16 cellular contexts compared by ENCODE assay signal in the genomic region with DNA sequence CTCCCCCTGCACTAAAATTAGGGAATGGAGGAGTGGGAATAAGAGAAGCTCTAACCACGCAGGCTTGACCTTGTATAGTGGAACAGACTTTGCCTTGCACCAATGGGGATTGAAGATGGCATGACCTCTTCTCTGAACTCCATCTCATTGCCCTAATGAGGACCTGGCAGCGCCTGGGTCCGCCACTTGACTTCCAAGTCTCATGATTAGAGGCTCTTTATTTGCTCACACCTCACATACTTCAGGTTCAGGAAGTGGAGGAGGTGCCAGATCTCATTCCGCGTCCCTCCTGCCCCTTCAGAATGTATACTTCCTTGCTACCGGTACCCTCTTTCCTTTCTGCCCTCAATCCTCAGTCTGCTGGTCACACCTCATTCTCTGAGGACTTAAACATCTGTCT.
A peak's percentile ranks its signal among the peaks of the same experiment; 100 is the strongest.
DNase-seq lines count a peak whose midpoint lies in the region; ATAC-seq and TF ChIP-seq lines count a peak whose summit lies in the region.
"Had no signal": no experiment of that assay in that cellular context is flagged by ENCODE, and none has a peak within 500 bp of the region (broad histone marks: within the 10 kb centered on the region; RNA-seq: fewer than 3 reads in every experiment).

No MANE protein-coding gene starts in this region.

- H4K20me1 ChIP-seq in BLaER1: no peaks in the 10 kb centered on the region

- no peaks in the 10 kb centered on the region for H3K27me3 Mint-ChIP-seq in CD4-positive, alpha-beta memory T cell
- no peaks in the 10 kb centered on the region for H3K27me3 Mint-ChIP-seq in T-helper 17 cell
- no peaks in the 10 kb centered on the region for H3K27me3 Mint-ChIP-seq in memory B cell
- H3K27me3 Mint-ChIP-seq: B cell had no signal

- H3K36me3 Mint-ChIP-seq in CD4-positive, alpha-beta memory T cell: no peaks in the 10 kb centered on the region
- peaks cover 3% of the 10 kb centered on the region for H3K36me3 Mint-ChIP-seq in T-helper 17 cell (ENCODE audit: low read depth)
- peaks cover 2% of the 10 kb centered on the region for H3K36me3 Mint-ChIP-seq in memory B cell

- CTCF ChIA-PET in CD4-positive, alpha-beta memory T cell (lab: Charles Lee; ENCODE audit: partially characterized antibody): interaction anchor here (1.2 kb wide), 1 partner anchor 20 kb away, joined by 4 read pairs; no protein-coding TSS in a partner anchor

- H3K4me1 ChIP-seq in BLaER1: peaks cover 67% of the 10 kb centered on the region
- peaks cover 49% of the 10 kb centered on the region for H3K4me1 ChIP-seq in CD4-positive, alpha-beta memory T cell (ENCODE audit: insufficient read depth, low read length)

- H3K27ac ChIP-seq in BLaER1: no peak overlapping the region
- no peak overlapping the region for H3K27ac ChIP-seq in CD4-positive, alpha-beta memory T cell (ENCODE audit: low read depth, low read length)

- H3K27me3 ChIP-seq in BLaER1: no peaks in the 10 kb centered on the region
- H3K27me3 ChIP-seq in CD4-positive, alpha-beta memory T cell (ENCODE audit: insufficient read depth, low read length): no peaks in the 10 kb centered on the region

- ATAC-seq in T-helper 17 cell (no peak), memory B cell (ENCODE audit: low read depth) (no peak), GM21423 (IDR thresholded peaks at IDR 0.05; ENCODE audit: unreplicated experiment) (no peak), GM19397 (IDR thresholded peaks at IDR 0.05; ENCODE audit: unreplicated experiment) (no peak)

- H3K4me3 Mint-ChIP-seq in CD4-positive, alpha-beta memory T cell: peak overlapping the region in 2 of 8 donors; percentile 25 to 36
- H3K4me3 Mint-ChIP-seq in T-helper 17 cell (no peak overlapping the region), memory B cell (no peak overlapping the region)
- H3K4me3 Mint-ChIP-seq: B cell had no signal

- no peak overlapping the region for H3K4me3 ChIP-seq in BLaER1
- no peak overlapping the region for H3K4me3 ChIP-seq in CD4-positive, alpha-beta memory T cell (ENCODE audit: low read length in 2 of 2)

- H3K27ac Mint-ChIP-seq in CD4-positive, alpha-beta memory T cell: peak overlapping the region in 4 of 7 donors; percentile 18 to 80 (median 46)
- H3K27ac Mint-ChIP-seq in T-helper 17 cell (peak overlapping the region; percentile 10), memory B cell (peak overlapping the region; percentile 22)
- H3K27ac Mint-ChIP-seq: B cell had no signal

- H3K36me3 ChIP-seq in BLaER1: 0 out of 2 replicates have a peak, but pooled peaks cover 4% of the 10 kb centered on the region
- H3K36me3 ChIP-seq in CD4-positive, alpha-beta memory T cell (ENCODE audit: insufficient read depth, low read length): no peaks in the 10 kb centered on the region

- POLR2A ChIA-PET in CD4-positive, alpha-beta memory T cell (lab: Charles Lee; ENCODE audit: partially characterized antibody): interaction anchor here (4.9 to 6.0 kb wide), 2 partner anchors 10 to 107 kb away, joined by 35 to 68 read pairs; partner anchors contain the start of gene CD44

- H3K9me3 ChIP-seq in BLaER1 (peaks cover 67% of the 10 kb centered on the region), T-helper 17 cell (ENCODE audit: control insufficient read depth, low read length, poor library complexity, severe bottlenecking) (no peaks in the 10 kb centered on the region)
- no peaks in the 10 kb centered on the region for H3K9me3 ChIP-seq in CD4-positive, alpha-beta memory T cell (ENCODE audit: control insufficient read depth in 1 of 2, low read length in 2 of 2)

- intact Hi-C loops in CD4-positive, alpha-beta memory T cell (cut with micrococcal nuclease): no loop called here

- H3K9me3 Mint-ChIP-seq in CD4-positive, alpha-beta memory T cell: peaks cover 0 to 2% (median 0%) of the 10 kb centered on the region in 8 donors
- H3K9me3 Mint-ChIP-seq in memory B cell: no peaks in the 10 kb centered on the region

- no peak for DNase-seq in CD4-positive, alpha-beta memory T cell
- no peak for DNase-seq in T-helper 17 cell
- no peak for DNase-seq in memory B cell (ENCODE audit: low spot score in 2 of 2)
- no peak for DNase-seq in GM13976 (ENCODE audit: low spot score)
- DNase-seq: DMS 273 treated with DMSO at 0.1 percent for 48 hours, HCEC 1CT, Kasumi-1, NCI-H1417, NCI-H2107, NCI-H446, NCI-H748 treated with DMSO at 0.1 percent for 48 hours, SHP77 treated with DMSO at 0.1 percent for 48 hours had no signal

- peaks cover 39 to 62% (median 50%) of the 10 kb centered on the region in 4 donors for H3K4me1 Mint-ChIP-seq in CD4-positive, alpha-beta memory T cell
- H3K4me1 Mint-ChIP-seq in T-helper 17 cell (peaks cover 36% of the 10 kb centered on the region), memory B cell (peaks cover 24% of the 10 kb centered on the region)

- H3K4me2 ChIP-seq in BLaER1: 0 out of 2 replicates have a peak overlapping the region, but pooled peaks have one; percentile 1

- TF ChIP-seq CTCF in GM13976 (IDR thresholded peaks at IDR 0.05; ENCODE audit: borderline replicate concordance, control extremely low read depth, extremely low read depth, insufficient read depth, missing control alignments): no peak

- H3K9ac ChIP-seq in BLaER1: no peak overlapping the region

- in situ Hi-C loops in GM13976 (cut with MboI; ENCODE audit: low sequenced_read_pairs, unreplicated experiment): no loop called here
